8 cellular contexts compared by ENCODE assay signal in the genomic region with DNA sequence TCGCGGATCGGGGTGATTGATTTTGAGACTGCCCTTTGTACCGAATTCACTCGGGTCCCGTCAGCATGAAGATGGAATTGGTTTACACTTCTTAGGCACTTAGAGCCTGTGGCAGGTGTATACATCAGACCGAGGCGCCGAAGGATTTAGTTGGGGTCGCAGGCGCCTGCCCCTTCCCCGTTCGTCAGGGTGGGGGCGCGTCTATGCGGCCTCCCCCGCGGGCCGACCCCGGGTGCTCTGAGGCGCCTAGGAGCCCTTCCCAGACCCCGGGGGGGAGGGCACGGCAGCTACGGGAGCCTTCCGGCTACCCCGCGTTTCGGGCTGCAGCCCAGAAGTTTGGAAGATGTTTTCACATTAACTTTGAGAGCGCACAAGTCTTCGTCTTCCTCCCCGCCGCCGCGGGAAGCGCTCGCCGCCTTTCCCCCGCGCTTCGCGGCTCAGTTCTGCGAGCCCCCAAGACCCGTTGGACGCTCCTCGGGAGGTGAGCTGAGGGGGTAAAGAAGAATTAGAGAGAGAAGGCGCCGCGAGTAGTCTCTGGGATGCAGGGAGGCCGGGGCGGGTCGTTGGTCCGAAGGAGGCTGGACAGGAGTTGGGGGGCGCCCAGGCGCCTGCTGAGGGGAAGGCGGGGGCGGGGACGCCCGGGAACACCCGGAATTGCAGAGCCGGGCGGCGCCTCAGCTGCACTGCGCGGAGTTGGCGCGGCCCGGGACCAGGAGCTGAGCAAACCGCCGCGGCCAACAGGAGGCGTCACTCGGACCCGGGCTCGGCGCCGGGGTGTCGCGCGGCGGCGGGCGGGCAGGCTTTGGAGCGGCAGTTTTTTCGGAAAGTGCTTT. TPM values are rescaled to one million over a fixed set of nuclear protein-coding genes. Genes with fewer than 3 reads are reported as not detected.
A peak's percentile ranks its signal among the peaks of the same experiment; 100 is the strongest.
DNase-seq lines count a peak whose midpoint lies in the region; ATAC-seq and TF ChIP-seq lines count a peak whose summit lies in the region.

No MANE protein-coding gene starts in this region.

- no peaks in the 10 kb centered on the region for H3K9me3 Mint-ChIP-seq in activated CD4-positive, alpha-beta T cell treated with anti-CD3 and anti-CD28 coated beads for 36 hours (ENCODE audit: low read depth)

- peaks cover under 1% of the 10 kb centered on the region for H3K4me1 ChIP-seq in colonic mucosa

- H3K9ac ChIP-seq in colonic mucosa (ENCODE audit: low read depth in 2 of 2, low read length in 2 of 2), result peak overlapping the region; percentile 92 to 94

- H3K36me3 ChIP-seq in colonic mucosa, result no peaks in the 10 kb centered on the region

- ATAC-seq in activated CD4-positive, alpha-beta T cell treated with anti-CD3 and anti-CD28 coated beads for 36 hours, result peak; percentile 9
- peak; percentile 23 for ATAC-seq in left lobe of liver

- H3K4me3 ChIP-seq in colonic mucosa, result peak overlapping the region; percentile 90

- peak overlapping the region; percentile 99 for H3K27ac ChIP-seq in colonic mucosa

- peak overlapping the region; percentile 70 for H3K27ac Mint-ChIP-seq in activated CD4-positive, alpha-beta T cell treated with anti-CD3 and anti-CD28 coated beads for 36 hours

- H3K36me3 Mint-ChIP-seq in activated CD4-positive, alpha-beta T cell treated with anti-CD3 and anti-CD28 coated beads for 36 hours (ENCODE audit: low read depth), result peaks cover 28% of the 10 kb centered on the region

- no peaks in the 10 kb centered on the region for H3K27me3 Mint-ChIP-seq in activated CD4-positive, alpha-beta T cell treated with anti-CD3 and anti-CD28 coated beads for 36 hours

- TF ChIP-seq CTCF in GM12873 (IDR thresholded peaks at IDR 0.05; ENCODE audit: insufficient read depth, low read depth, low read length, missing control alignments) (peak; percentile 31), colonic mucosa (IDR thresholded peaks at IDR 0.05) (peak; percentile 31)

- POLR2A ChIA-PET in activated CD4-positive, alpha-beta T cell treated with anti-CD3 and anti-CD28 coated beads for 36 hours (lab: Charles Lee), result interaction anchor here (0.6 to 2.6 kb wide), 5 partner anchors 31 to 544 kb away, joined by 3 to 11 read pairs (median 3); a partner anchor contains a TSS

- DNase-seq in M059J (ENCODE audit: low read depth) (peak; percentile 62), colonic mucosa (peak; percentile 68), left lobe of liver (ENCODE audit: low spot score) (peak; percentile 63), NCI-H510A treated with DMSO at 0.1 percent for 48 hours (lab: John Stamatoyannopoulos, UW) (no peak), NCI-H510A (lab: John Stamatoyannopoulos, UW) (no peak)
- DNase-seq in activated CD4-positive, alpha-beta T cell treated with anti-CD3 and anti-CD28 coated beads for 36 hours, result peak; percentile 59
- DNase-seq in stimulated activated CD4-positive, alpha-beta T cell treated with anti-CD3 and anti-CD28 coated beads, Interleukin-1b, Interleukin-23, amount 100 ng/mL, for 48 hours, result peak; percentile 26

- H3K4me1 Mint-ChIP-seq in activated CD4-positive, alpha-beta T cell treated with anti-CD3 and anti-CD28 coated beads for 36 hours, result peaks cover 37% of the 10 kb centered on the region

- CTCF ChIA-PET in activated CD4-positive, alpha-beta T cell treated with anti-CD3 and anti-CD28 coated beads for 36 hours (lab: Charles Lee), result interaction anchor here (0.6 to 2.2 kb wide), 13 partner anchors 11 to 477 kb away, joined by 3 to 6 read pairs (median 3); no protein-coding TSS in a partner anchor

- H3K4me3 Mint-ChIP-seq in activated CD4-positive, alpha-beta T cell treated with anti-CD3 and anti-CD28 coated beads for 36 hours, result peak overlapping the region; percentile 77

- no peaks in the 10 kb centered on the region for H3K27me3 ChIP-seq in colonic mucosa

- intact Hi-C loops in activated CD4-positive, alpha-beta T cell treated with anti-CD3 and anti-CD28 coated beads for 36 hours (cut with DNase I, micrococcal nuclease), result loop anchor here (1.0 to 10.0 kb wide), 17 partner anchors 73 to 823 kb away; a partner anchor contains a TSS
- intact Hi-C loops in colonic mucosa (cut with DNase I), result loop anchor here (2.0 to 5.0 kb wide), 4 partner anchors 123 to 462 kb away; a partner anchor contains a TSS

- no peaks in the 10 kb centered on the region for H3K9me3 ChIP-seq in colonic mucosa

RNA-seq across cellular contexts. Expression of a gene that starts 0.7 kb away (rescaled TPM):
- 89.0 and 110 TPM in 2 replicates for total RNA-seq in M059J (2014; rRNA removed; shearing (Covaris generic))
- 10 to 100 TPM; 18.5 to 23.5 TPM for total RNA-seq in activated CD4-positive, alpha-beta T cell treated with anti-CD3 and anti-CD28 coated beads for 36 hours
- 10 to 100 TPM; 15.2 to 30.2 TPM for total RNA-seq in colonic mucosa
- 8.1 TPM for total RNA-seq in left lobe of liver

Comparison
In these comparisons a context has a peak if more than half of its experiments do, and no peak if none do; other contexts are left out.
1. DNase-seq: peak in M059J (single experiment), activated CD4-positive, alpha-beta T cell treated with anti-CD3 and anti-CD28 coated beads for 36 hours (single experiment), colonic mucosa (single experiment), left lobe of liver (single experiment) and stimulated activated CD4-positive, alpha-beta T cell treated with anti-CD3 and anti-CD28 coated beads, Interleukin-1b, Interleukin-23, amount 100 ng/mL, for 48 hours (single experiment); none in NCI-H510A treated with DMSO at 0.1 percent for 48 hours (single experiment) and NCI-H510A (single experiment).